Comparison of ENCODE assay signal across 18 cellular contexts in the genomic region with DNA sequence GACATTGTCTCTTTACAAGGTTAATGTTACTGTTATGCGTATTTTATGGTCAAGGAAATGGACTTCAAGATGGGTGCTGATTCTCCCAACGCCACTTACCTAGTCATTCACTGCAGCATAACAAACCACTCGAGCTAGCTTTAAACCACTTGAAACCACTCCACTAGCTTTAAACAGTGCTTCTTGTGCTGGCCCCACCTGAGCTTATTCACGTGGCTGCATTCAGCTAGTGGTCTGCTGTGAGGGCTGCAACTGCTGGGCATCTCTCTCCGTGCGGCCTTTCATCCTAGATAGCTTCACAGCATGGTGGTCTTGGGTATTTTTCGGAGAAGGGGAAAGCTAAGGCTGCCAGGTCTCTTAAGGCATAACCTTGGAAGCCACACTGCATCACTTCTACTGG. TPM values are rescaled to one million over a fixed set of nuclear protein-coding genes. Genes with fewer than 3 reads are reported as not detected.
DNase-seq lines count a peak whose midpoint lies in the region; ATAC-seq and TF ChIP-seq lines count a peak whose summit lies in the region.
"Had no signal": no experiment of that assay in that cellular context is flagged by ENCODE, and none has a peak within 500 bp of the region (broad histone marks: within the 10 kb centered on the region; RNA-seq: fewer than 3 reads in every experiment).

No MANE protein-coding gene starts in this region.

- TF ChIP-seq CTCF in left lung (IDR thresholded peaks at IDR 0.05) (no peak), lower leg skin (IDR thresholded peaks at IDR 0.05) (no peak)

- CTCF ChIA-PET in activated CD4-positive, alpha-beta T cell treated with anti-CD3 and anti-CD28 coated beads, Interleukin-2, amount 10 ng/mL, durations not matched to agents 7 days and 5 days (lab: Charles Lee), result interaction anchor here (0.8 to 3.6 kb wide), 5 partner anchors 9 to 120 kb away, joined by 3 to 18 read pairs (median 4); no protein-coding TSS in a partner anchor

- H3K36me3 ChIP-seq in left lung, result no peaks in the 10 kb centered on the region
- H3K36me3 ChIP-seq: left ventricle myocardium inferior, vagina had no signal

- POLR2A ChIA-PET in activated CD4-positive, alpha-beta T cell treated with anti-CD3 and anti-CD28 coated beads, Interleukin-2, amount 10 ng/mL, durations not matched to agents 7 days and 5 days (lab: Charles Lee), result no interaction called here

- intact Hi-C loops in left lung (cut with DNase I), result no loop called here
- intact Hi-C loops in lower leg skin (cut with DNase I; ENCODE audit: low total_unique reads), result no loop called here
- intact Hi-C loops in right cardiac atrium (cut with DNase I), result no loop called here

- H3K9me3 Mint-ChIP-seq in activated CD4-positive, alpha-beta T cell treated with anti-CD3 and anti-CD28 coated beads, Interleukin-2, amount 10 ng/mL, durations not matched to agents 7 days and 5 days, result peaks cover 26% of the 10 kb centered on the region

- peaks cover 36 to 67% of the 10 kb centered on the region in 2 donors for H3K27me3 ChIP-seq in left lung
- no peaks in the 10 kb centered on the region for H3K27me3 ChIP-seq in right cardiac atrium (ENCODE audit: control insufficient read depth, insufficient read depth)
- H3K27me3 ChIP-seq: vagina had no signal

- H3K4me1 ChIP-seq in left lung (peaks cover 0 to 79% of the 10 kb centered on the region in 2 donors), right cardiac atrium (ENCODE audit: control insufficient read depth, insufficient read depth, low read length) (peaks cover 3% of the 10 kb centered on the region)
- H3K4me1 ChIP-seq: vagina had no signal

- peak overlapping the region; percentile 62 for H3K27ac Mint-ChIP-seq in activated CD4-positive, alpha-beta T cell treated with anti-CD3 and anti-CD28 coated beads, Interleukin-2, amount 10 ng/mL, durations not matched to agents 7 days and 5 days
- H3K27ac Mint-ChIP-seq: activated B cell treated with CpG ODN at 0.5 μM for 24 hours, IgD-negative memory B cell had no signal

- H3K27ac ChIP-seq in left lung (no peak overlapping the region), right cardiac atrium (ENCODE audit: low read length) (no peak overlapping the region)
- H3K27ac ChIP-seq: left ventricle myocardium inferior, parathyroid adenoma, vagina had no signal

- no peak for DNase-seq in activated CD4-positive, alpha-beta T cell treated with anti-CD3 and anti-CD28 coated beads, Interleukin-2, amount 10 ng/mL, durations not matched to agents 7 days and 5 days
- DNase-seq in activated CD4-positive, alpha-beta T cell treated with anti-CD3 and anti-CD28 coated beads, Interleukin-2, amount 50 U/mL, for 1 hour, result no peak
- peak; percentile 61 for DNase-seq in NCI-H1092 (lab: John Stamatoyannopoulos, UW)
- DNase-seq in NCI-H774 (lab: John Stamatoyannopoulos, UW), result peak; percentile 35
- no peak for DNase-seq in left lung
- DNase-seq in lower leg skin (ENCODE audit: low spot score in 2 of 2), result no peak
- DNase-seq in right cardiac atrium, result no peak
- DNase-seq: activated B cell treated with CpG ODN at 0.5 μM for 24 hours; left ventricle myocardium inferior; NCI-H1048; stimulated activated naive CD4-positive, alpha-beta T cell had no signal

- ATAC-seq in left lung (peak; percentile 85), HG02588 (IDR thresholded peaks at IDR 0.05; ENCODE audit: unreplicated experiment) (no peak), right cardiac atrium (no peak)

- H3K36me3 Mint-ChIP-seq in activated CD4-positive, alpha-beta T cell treated with anti-CD3 and anti-CD28 coated beads, Interleukin-2, amount 10 ng/mL, durations not matched to agents 7 days and 5 days (ENCODE audit: low read depth), result peaks cover 23% of the 10 kb centered on the region

- no peak overlapping the region for H3K4me3 Mint-ChIP-seq in activated CD4-positive, alpha-beta T cell treated with anti-CD3 and anti-CD28 coated beads, Interleukin-2, amount 10 ng/mL, durations not matched to agents 7 days and 5 days
- H3K4me3 Mint-ChIP-seq: activated B cell treated with CpG ODN at 0.5 μM for 24 hours, IgD-negative memory B cell had no signal

- H3K4me3 ChIP-seq in left lung (no peak overlapping the region), lower leg skin (ENCODE audit: low read depth, poor library complexity, severe bottlenecking) (no peak overlapping the region), right cardiac atrium (ENCODE audit: low read length) (no peak overlapping the region)
- H3K4me3 ChIP-seq: coronary artery, left ventricle myocardium inferior, vagina had no signal

- 84 to 90% methylated on average over 7 of the region's 7 CpGs for WGBS in lower leg skin, 2 donors
- 87% methylated on average over 7 of the region's 7 CpGs for WGBS in right cardiac atrium

- peaks cover 81% of the 10 kb centered on the region for H3K4me1 Mint-ChIP-seq in activated CD4-positive, alpha-beta T cell treated with anti-CD3 and anti-CD28 coated beads, Interleukin-2, amount 10 ng/mL, durations not matched to agents 7 days and 5 days

- peaks cover 10% of the 10 kb centered on the region for H3K27me3 Mint-ChIP-seq in activated CD4-positive, alpha-beta T cell treated with anti-CD3 and anti-CD28 coated beads, Interleukin-2, amount 10 ng/mL, durations not matched to agents 7 days and 5 days

- peaks cover 0 to 11% of the 10 kb centered on the region in 2 donors for H3K9me3 ChIP-seq in left lung
- H3K9me3 ChIP-seq in right cardiac atrium (ENCODE audit: control insufficient read depth, low read length), result peaks cover 3% of the 10 kb centered on the region
- H3K9me3 ChIP-seq: vagina had no signal

- no peak for TF ChIP-seq POLR2A in lower leg skin (IDR thresholded peaks at IDR 0.05)

RNA-seq across cellular contexts. Expression of gene HRH2, which starts 3.5 kb away (rescaled TPM):
- 10 to 100 TPM; 21.7 to 25.5 TPM for total RNA-seq in activated CD4-positive, alpha-beta T cell treated with anti-CD3 and anti-CD28 coated beads, Interleukin-2, amount 10 ng/mL, durations not matched to agents 7 days and 5 days
- 10 to 100 TPM in 1 of 2 donors, 1 to 10 TPM in 1; 4.1 to 22.0 TPM for total RNA-seq in left lung
- total RNA-seq in lower leg skin, result 1 to 10 TPM in 2 of 4 donors, under 1 TPM in 2; 0.13 to 3.5 (median 1.3) TPM
- total RNA-seq in right cardiac atrium, result 10 to 100 TPM; 21.0 to 37.5 (median 32.0) TPM
- polyA plus RNA-seq in right cardiac atrium, result 18.6 TPM
- total RNA-seq: activated B cell treated with CpG ODN at 0.5 μM for 24 hours, endothelial cell of umbilical vein, myocyte had no signal
- polyA plus RNA-seq: endothelial cell of umbilical vein had no signal

Comparison
In these comparisons a context has a peak if more than half of its experiments do, and no peak if none do; other contexts are left out.
1. DNase-seq: peak in NCI-H1092 (single experiment) and NCI-H774 (single experiment); none in activated CD4-positive, alpha-beta T cell treated with anti-CD3 and anti-CD28 coated beads, Interleukin-2, amount 10 ng/mL, durations not matched to agents 7 days and 5 days (single experiment), activated CD4-positive, alpha-beta T cell treated with anti-CD3 and anti-CD28 coated beads, Interleukin-2, amount 50 U/mL, for 1 hour (single experiment), left lung (0 of 2), lower leg skin (0 of 2) and right cardiac atrium (0 of 3).